Comparison of ENCODE assay signal across 8 cellular contexts in the genomic region with DNA sequence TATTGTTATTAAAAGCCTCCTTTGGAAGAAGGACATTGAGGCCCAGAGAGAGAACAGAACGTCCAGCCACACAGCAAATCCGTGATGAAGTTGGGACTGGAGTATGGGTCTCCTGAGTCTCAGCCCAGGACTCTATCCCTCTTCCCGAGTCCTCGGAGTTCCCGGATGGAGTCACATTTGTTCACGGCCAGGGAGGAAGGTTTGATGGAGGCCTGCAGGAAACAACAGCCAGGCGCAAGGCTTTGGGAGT. TPM values are rescaled to one million over a fixed set of nuclear protein-coding genes. Genes with fewer than 3 reads are reported as not detected.
DNase-seq lines count a peak whose midpoint lies in the region; ATAC-seq, FAIRE-seq and TF ChIP-seq lines count a peak whose summit lies in the region.

No MANE protein-coding gene starts in this region.

- no peak for TF ChIP-seq EP300 in GM12878 (IDR thresholded peaks at IDR 0.05; ENCODE audit: borderline replicate concordance in 1 of 2, control insufficient read depth in 1 of 2, low read depth in 2 of 2, low read length in 2 of 2)

- RAD21 ChIA-PET in HCT116 (lab: Charles Lee; ENCODE audit: low non-redundant PET in 1 of 2, low total read pairs in 2 of 2, uncharacterized antibody in 2 of 2, unreplicated experiment in 2 of 2) = interaction anchor here in 1 of 2 experiments (0.6 kb wide), 1 partner anchor 64 kb away, joined by 6 read pairs; no protein-coding TSS in a partner anchor
- RAD21 ChIA-PET in GM12878 (lab: Charles Lee; ENCODE audit: unreplicated experiment) = interaction anchor here (1.2 to 3.9 kb wide), 8 partner anchors 18 to 215 kb away, joined by 3 to 22 read pairs (median 9); a partner anchor contains a TSS

- H3K4me1 ChIP-seq in HCT116 (ENCODE audit: control insufficient read depth in 1 of 2, insufficient read depth in 2 of 2, low read length in 2 of 2) (peaks cover 15 to 32% of the 10 kb centered on the region in 2 experiments), GM12878 (ENCODE audit: control insufficient read depth, insufficient read depth, low read length) (peaks cover 17% of the 10 kb centered on the region), lower lobe of right lung (peaks cover 41% of the 10 kb centered on the region), vagina (peaks cover 44% of the 10 kb centered on the region)

- no peak for TF ChIP-seq POLR2A in HCT116 (IDR thresholded peaks at IDR 0.05; ENCODE audit: borderline replicate concordance, extremely low read depth, insufficient read depth, insufficient read length)
- TF ChIP-seq POLR2A in GM12878 (IDR thresholded peaks at IDR 0.05; ENCODE audit: low read depth, low read length) = no peak
- no peak for TF ChIP-seq POLR2A in vagina (IDR thresholded peaks at IDR 0.05)

- H4K20me1 ChIP-seq in HCT116 (ENCODE audit: insufficient read depth) (peaks cover 4% of the 10 kb centered on the region; the same call in 1 of the 2 replicates), GM12878 (ENCODE audit: control insufficient read depth, insufficient read depth) (no peaks in the 10 kb centered on the region)

- in situ Hi-C loops in GM12878 (cut with MboI) = no loop called here

- H3K27ac ChIP-seq in 22Rv1 = peak overlapping the region; percentile 90
- peak overlapping the region; percentile 69 for H3K27ac ChIP-seq in HCT116 (ENCODE audit: low read depth, low read length)
- H3K27ac ChIP-seq in GM12878 (ENCODE audit: control insufficient read depth, insufficient read depth) = peak overlapping the region; percentile 85
- H3K27ac ChIP-seq in lower lobe of right lung = peak overlapping the region; percentile 85
- H3K27ac ChIP-seq in vagina = peak overlapping the region; percentile 89

- CTCF ChIA-PET in HCT116 (lab: Charles Lee) = no interaction called here
- CTCF ChIA-PET in GM12878 (lab: Yijun Ruan, JAX) = interaction anchor here (1.8 to 4.2 kb wide), 3 partner anchors 21 to 106 kb away, joined by 6 to 16 read pairs (median 7); a partner anchor contains a TSS

- intact Hi-C loops in HCT116 (cut with micrococcal nuclease) = loop anchor here (5.0 kb wide), 1 partner anchor 67 kb away; no protein-coding TSS in a partner anchor
- intact Hi-C loops in GM12878 (cut with micrococcal nuclease; ENCODE audit: unreplicated experiment) = no loop called here
- intact Hi-C loops in lower lobe of right lung (cut with DNase I) = no loop called here
- intact Hi-C loops in vagina (cut with DNase I) = no loop called here

- H3K4me2 ChIP-seq in HCT116 (ENCODE audit: low read length) = peak overlapping the region; percentile 95
- peak overlapping the region; percentile 100 for H3K4me2 ChIP-seq in GM12878 (ENCODE audit: control insufficient read depth, insufficient read depth)

- WGBS in GM12878 (ENCODE audit: insufficient coverage, insufficient replicate concordance, low lambda C conversion rate, missing lambda C conversion rate) = 30% methylated on average over 7 of the region's 7 CpGs

- H3K27me3 ChIP-seq in HCT116 (ENCODE audit: insufficient read depth, low read length) (no peaks in the 10 kb centered on the region), GM12878 (replicated peaks in 1 of 2; ENCODE audit: control insufficient read depth in 2 of 2, insufficient read depth in 2 of 2, low read length in 1 of 2) (no peaks in the 10 kb centered on the region), lower lobe of right lung (ENCODE audit: low read depth) (no peaks in the 10 kb centered on the region), vagina (no peaks in the 10 kb centered on the region)

- H3K9me2 ChIP-seq in HCT116 (ENCODE audit: insufficient read depth) = no peaks in the 10 kb centered on the region

- H3K36me3 ChIP-seq in HCT116 (ENCODE audit: control insufficient read depth in 1 of 2, insufficient read depth in 2 of 2, low read length in 2 of 2) = peaks cover 14 to 27% of the 10 kb centered on the region in 2 experiments
- peaks cover 1 to 9% of the 10 kb centered on the region in 2 experiments; a peak in 3 of 4 replicates for H3K36me3 ChIP-seq in GM12878 (ENCODE audit: control insufficient read depth in 2 of 2, insufficient read depth in 2 of 2, low read length in 1 of 2)
- peaks cover 28% of the 10 kb centered on the region for H3K36me3 ChIP-seq in lower lobe of right lung
- H3K36me3 ChIP-seq in vagina = peaks cover 0 to 25% of the 10 kb centered on the region in 2 donors

- DNase-seq in HCT116 (ENCODE audit: low read depth, low spot score) = no peak
- no peak for DNase-seq in GM12878 (ENCODE audit: low read depth, low spot score)
- no peak for DNase-seq in lower lobe of right lung
- DNase-seq in vagina (ENCODE audit: extremely low spot score in 2 of 2) = no peak
- no peak for DNase-seq in NCI-H748 (lab: John Stamatoyannopoulos, UW; ENCODE audit: unreplicated experiment)
- no peak for DNase-seq in NCI-H1417 (lab: John Stamatoyannopoulos, UW)

- peak overlapping the region; percentile 85 to 86 for H3K4me3 ChIP-seq in HCT116 (replicated peaks in 1 of 2; ENCODE audit: low read depth in 1 of 2, low read length in 2 of 2)
- peak overlapping the region; percentile 89 for H3K4me3 ChIP-seq in GM12878
- peak overlapping the region; percentile 76 for H3K4me3 ChIP-seq in lower lobe of right lung
- peak overlapping the region; percentile 66 to 67 for H3K4me3 ChIP-seq in vagina

- H3K79me2 ChIP-seq in HCT116 (ENCODE audit: insufficient read depth, low read length) (peaks cover 40% of the 10 kb centered on the region), GM12878 (ENCODE audit: control insufficient read depth, insufficient read depth, low read length) (peaks cover 36% of the 10 kb centered on the region)

- SMC1A ChIA-PET in GM12878 (lab: Charles Lee; ENCODE audit: uncharacterized antibody, unreplicated experiment) = interaction anchor here (1.2 to 4.0 kb wide), 7 partner anchors 10 to 137 kb away, joined by 3 to 26 read pairs (median 4); a partner anchor contains a TSS

- peak overlapping the region; percentile 95 for H3K9ac ChIP-seq in HCT116 (ENCODE audit: low read length)
- H3K9ac ChIP-seq in GM12878 (ENCODE audit: control insufficient read depth, insufficient read depth, low read length) = peak overlapping the region; percentile 90

- H2AFZ ChIP-seq in HCT116 (ENCODE audit: low read depth, low read length, poor library complexity, severe bottlenecking) (peak overlapping the region; percentile 72), GM12878 (ENCODE audit: control insufficient read depth, low read depth, low read length) (peak overlapping the region; percentile 83)

- FAIRE-seq in GM12878 (lab: Jason Lieb, UNC) = no peak

- POLR2A ChIA-PET in HCT116 (lab: Charles Lee) = interaction anchor here (1.0 to 1.5 kb wide), 4 partner anchors 25 to 157 kb away, joined by 3 to 6 read pairs (median 4); a partner anchor contains a TSS
- POLR2A ChIA-PET in GM12878 (lab: Charles Lee) = interaction anchor here (0.7 to 3.5 kb wide), 7 partner anchors 10 to 1047 kb away, joined by 3 to 25 read pairs (median 7); a partner anchor contains a TSS

- TF ChIP-seq RAD21 in HCT116 (IDR thresholded peaks at IDR 0.05; ENCODE audit: low read depth) (no peak), GM12878 (IDR thresholded peaks at IDR 0.05; ENCODE audit: insufficient read depth, low read depth, low read length) (no peak)

- TF ChIP-seq CTCF in 22Rv1 (IDR thresholded peaks at IDR 0.05) (no peak), HCT116 (IDR thresholded peaks at IDR 0.05 in 2 of 3, conservative IDR thresholded peaks at IDR 0.05 in 1 of 3; ENCODE audit: borderline replicate concordance in 1 of 3, insufficient read depth in 1 of 3, low read depth in 2 of 3, low read length in 2 of 3) (no peak), GM12878 (IDR thresholded peaks at IDR 0.05 in 2 of 3, conservative IDR thresholded peaks at IDR 0.05 in 1 of 3; ENCODE audit: control insufficient read depth in 2 of 3, extremely low read depth in 1 of 3, insufficient read depth in 1 of 3, low read depth in 3 of 3, low read length in 3 of 3) (no peak), lower lobe of right lung (IDR thresholded peaks at IDR 0.05) (no peak), vagina (IDR thresholded peaks at IDR 0.05) (no peak)

- ATAC-seq in HCT116 = peak; percentile 34
- no peak for ATAC-seq in GM12878
- peak; percentile 2 to 28 for ATAC-seq in lower lobe of right lung
- no peak for ATAC-seq in HG03432 (IDR thresholded peaks at IDR 0.05; ENCODE audit: unreplicated experiment)

- BruUV-seq in HCT116 (replicated peaks; lab: Mats Ljungman, UMichigan) = TSS peak; percentile 99
- BruUV-seq in GM12878 (replicated peaks; lab: Mats Ljungman, UMichigan) = TSS peak; percentile 97

- H3K9me3 ChIP-seq in HCT116 (ENCODE audit: control insufficient read depth in 1 of 2, insufficient read depth in 1 of 2, low read depth in 1 of 2, low read length in 2 of 2) (no peaks in the 10 kb centered on the region), GM12878 (replicated peaks; ENCODE audit: control insufficient read depth, insufficient read depth, low read length) (no peaks in the 10 kb centered on the region), lower lobe of right lung (no peaks in the 10 kb centered on the region), vagina (no peaks in the 10 kb centered on the region)

RNA-seq across cellular contexts. Expression of a gene that starts 0.4 kb away (rescaled TPM):
- total RNA-seq in HCT116 (2021; ENCODE audit: unreplicated experiment) = 37.2 TPM
- polyA plus RNA-seq in HCT116 (2012) = 18.8 and 19.9 TPM in 2 replicates
- total RNA-seq in GM12878 (2013; cell fraction: nucleolus; rRNA removed) = 39.8 and 42.3 TPM in 2 replicates
- total RNA-seq in GM12878 (2014; rRNA removed) = 63.3 and 64.6 TPM in 2 replicates
- 45.3 and 47.2 TPM in 2 replicates for total RNA-seq in GM12878 (2014; rRNA removed; fragmentation: Illumina TruSeq; extraction: Trizol)
- total RNA-seq in GM12878 (2021) = 66.5 and 71.3 TPM in 2 replicates
- polyA plus RNA-seq in GM12878 (2011; ENCODE audit: low read depth) = 24.7 TPM
- 31.5 and 42.0 TPM in 2 replicates for polyA plus RNA-seq in GM12878 (2011; rRNA removed)
- 48.2 and 50.1 TPM in 2 replicates for polyA plus RNA-seq in GM12878 (2011; cell fraction: cytosol; rRNA removed)
- polyA plus RNA-seq in GM12878 (2011; cell fraction: nucleus; rRNA removed) = 67.5 and 72.7 TPM in 2 replicates
- 27.1 and 30.3 TPM in 2 replicates for polyA plus RNA-seq in GM12878 (2012)
- polyA plus RNA-seq in GM12878 (2014; fragmentation: Illumina TruSeq; extraction: Trizol) = 41.1 and 45.0 TPM in 2 replicates
- polyA plus RNA-seq in GM12878 (2014; fragmentation: Nextera tagmentation; extraction: Ambion mirVana) = 10 to 100 TPM in 1 of 2 experiments, 1 to 10 TPM in 1; 7.2 to 10.3 TPM
- polyA plus RNA-seq in GM12878 (2014; rRNA removed) = 48.6 and 52.7 TPM in 2 replicates
- 10 to 100 TPM; 86.1 to 93.7 TPM for polyA plus RNA-seq in GM12878 (2016; fragmentation: Nextera tagmentation; extraction: Ambion mirVana)
- polyA minus RNA-seq in GM12878 (2011; rRNA and poly(A)+ RNA removed) = 45.5 and 46.1 TPM in 2 replicates
- polyA minus RNA-seq in GM12878 (2011; cell fraction: cytosol; rRNA and poly(A)+ RNA removed) = 18.7 and 23.4 TPM in 2 replicates
- 10.3 and 16.9 TPM in 2 replicates for polyA minus RNA-seq in GM12878 (2011; cell fraction: nucleus; rRNA and poly(A)+ RNA removed)
- total RNA-seq in lower lobe of right lung = 45.1 TPM
- total RNA-seq in vagina = 45.7 TPM

RNA-seq across cellular contexts. Expression of a gene that starts 21.3 kb away (rescaled TPM):
- 5.9 TPM for total RNA-seq in HCT116 (2021; ENCODE audit: unreplicated experiment)
- 5.5 and 6.3 TPM in 2 replicates for polyA plus RNA-seq in HCT116 (2012)
- total RNA-seq in GM12878 (2013; cell fraction: nucleolus; rRNA removed) = 43.6 and 44.7 TPM in 2 replicates
- total RNA-seq in GM12878 (2014; rRNA removed) = 95.9 and 101 TPM in 2 replicates
- 57.3 and 66.2 TPM in 2 replicates for total RNA-seq in GM12878 (2014; rRNA removed; fragmentation: Illumina TruSeq; extraction: Trizol)
- total RNA-seq in GM12878 (2021) = 87.1 and 89.7 TPM in 2 replicates
- polyA plus RNA-seq in GM12878 (2011; ENCODE audit: low read depth) = 25.9 TPM
- polyA plus RNA-seq in GM12878 (2011; rRNA removed) = 66.2 and 91.5 TPM in 2 replicates
- 150 and 206 TPM in 2 replicates for polyA plus RNA-seq in GM12878 (2011; cell fraction: cytosol; rRNA removed)
- polyA plus RNA-seq in GM12878 (2011; cell fraction: nucleus; rRNA removed) = 89.4 and 110 TPM in 2 replicates
- polyA plus RNA-seq in GM12878 (2012) = 67.5 and 79.9 TPM in 2 replicates
- polyA plus RNA-seq in GM12878 (2014; fragmentation: Illumina TruSeq; extraction: Trizol) = 14.2 and 48.9 TPM in 2 replicates
- polyA plus RNA-seq in GM12878 (2014; fragmentation: Nextera tagmentation; extraction: Ambion mirVana) = 10 to 100 TPM; 10.5 to 29.8 TPM
- 102 and 111 TPM in 2 replicates for polyA plus RNA-seq in GM12878 (2014; rRNA removed)
- polyA plus RNA-seq in GM12878 (2016; fragmentation: Nextera tagmentation; extraction: Ambion mirVana) = 100 to 1,000 TPM; 127 to 135 TPM
- polyA minus RNA-seq in GM12878 (2011; rRNA and poly(A)+ RNA removed) = 32.7 and 85.5 TPM in 2 replicates
- 30.9 and 31.1 TPM in 2 replicates for polyA minus RNA-seq in GM12878 (2011; cell fraction: cytosol; rRNA and poly(A)+ RNA removed)
- polyA minus RNA-seq in GM12878 (2011; cell fraction: nucleus; rRNA and poly(A)+ RNA removed) = 16.8 and 33.4 TPM in 2 replicates
- total RNA-seq in lower lobe of right lung = 3.3 TPM
- total RNA-seq in vagina = 2.9 TPM

RNA-seq across cellular contexts. Expression of a gene that starts 26.4 kb away (rescaled TPM):
- total RNA-seq in HCT116 (2021; ENCODE audit: unreplicated experiment) (4.7 TPM), GM12878 (2014; rRNA removed) (5.1 and 5.2 TPM in 2 replicates), GM12878 (2014; rRNA removed; fragmentation: Illumina TruSeq; extraction: Trizol) (5.3 and 5.6 TPM in 2 replicates), GM12878 (2021) (2.9 and 3.3 TPM in 2 replicates), lower lobe of right lung (2.0 TPM), vagina (not detected)
- 3.8 and 3.9 TPM in 2 replicates for polyA plus RNA-seq in HCT116 (2012)
- 7.0 and 8.8 TPM in 2 replicates for total RNA-seq in GM12878 (2013; cell fraction: nucleolus; rRNA removed)
- polyA plus RNA-seq in GM12878 (2011; ENCODE audit: low read depth) = 1.0 TPM
- polyA plus RNA-seq in GM12878 (2011; rRNA removed) (3.1 and 4.1 TPM in 2 replicates), GM12878 (2014; fragmentation: Illumina TruSeq; extraction: Trizol) (6.8 and 7.5 TPM in 2 replicates), GM12878 (2014; fragmentation: Nextera tagmentation; extraction: Ambion mirVana) (1 to 10 TPM; 2.1 to 3.8 TPM), GM12878 (2014; rRNA removed) (5.5 and 6.4 TPM in 2 replicates), GM12878 (2016; fragmentation: Nextera tagmentation; extraction: Ambion mirVana) (1 to 10 TPM; 4.8 to 5.1 TPM)
- 3.7 and 5.7 TPM in 2 replicates for polyA plus RNA-seq in GM12878 (2011; cell fraction: cytosol; rRNA removed)
- 6.7 and 8.0 TPM in 2 replicates for polyA plus RNA-seq in GM12878 (2011; cell fraction: nucleus; rRNA removed)
- 2.3 and 2.4 TPM in 2 replicates for polyA plus RNA-seq in GM12878 (2012)
- polyA minus RNA-seq in GM12878 (2011; rRNA and poly(A)+ RNA removed) = 3.1 and 5.3 TPM in 2 replicates
- polyA minus RNA-seq in GM12878 (2011; cell fraction: cytosol; rRNA and poly(A)+ RNA removed) = 1.1 and 1.6 TPM in 2 replicates
- 4.1 and 6.5 TPM in 2 replicates for polyA minus RNA-seq in GM12878 (2011; cell fraction: nucleus; rRNA and poly(A)+ RNA removed)

RNA-seq across cellular contexts. Expression of a gene that starts 29.8 kb away (rescaled TPM):
- total RNA-seq in HCT116 (2021; ENCODE audit: unreplicated experiment) (0.27 TPM), GM12878 (2014; rRNA removed) (not detected in 2 replicates), GM12878 (2014; rRNA removed; fragmentation: Illumina TruSeq; extraction: Trizol) (not detected in 2 replicates), GM12878 (2021) (0.13 and 0.15 TPM in 2 replicates), lower lobe of right lung (3.2 TPM), vagina (not detected)
- 0.10 and 0.12 TPM in 2 replicates for polyA plus RNA-seq in HCT116 (2012)
- total RNA-seq in GM12878 (2013; cell fraction: nucleolus; rRNA removed) = not detected in 2 replicates
- polyA plus RNA-seq in GM12878 (2011; ENCODE audit: low read depth) = not detected
- polyA plus RNA-seq in GM12878 (2011; rRNA removed) (not detected in 2 replicates), GM12878 (2014; fragmentation: Illumina TruSeq; extraction: Trizol) (not detected in 2 replicates), GM12878 (2014; fragmentation: Nextera tagmentation; extraction: Ambion mirVana) (not detected), GM12878 (2014; rRNA removed) (not detected in 2 replicates), GM12878 (2016; fragmentation: Nextera tagmentation; extraction: Ambion mirVana) (under 1 TPM; 0.12 to 0.21 TPM)
- not detected in 2 replicates for polyA plus RNA-seq in GM12878 (2011; cell fraction: cytosol; rRNA removed)
- 0.18 and 0.25 TPM in 2 replicates for polyA plus RNA-seq in GM12878 (2011; cell fraction: nucleus; rRNA removed)
- polyA plus RNA-seq in GM12878 (2012) = 0.14 and 0.17 TPM in 2 replicates
- polyA minus RNA-seq in GM12878 (2011; rRNA and poly(A)+ RNA removed) = not detected in 2 replicates
- polyA minus RNA-seq in GM12878 (2011; cell fraction: cytosol; rRNA and poly(A)+ RNA removed) = not detected in 2 replicates
- 0.19 TPM in 1 of 2 replicates, not detected in the other for polyA minus RNA-seq in GM12878 (2011; cell fraction: nucleus; rRNA and poly(A)+ RNA removed)

RNA-seq across cellular contexts. Expression of a gene that starts 43.0 kb away (rescaled TPM):
- total RNA-seq in HCT116 (2021; ENCODE audit: unreplicated experiment) = 12.3 TPM
- polyA plus RNA-seq in HCT116 (2012) = 8.8 and 9.9 TPM in 2 replicates
- total RNA-seq in GM12878 (2013; cell fraction: nucleolus; rRNA removed) = 45.3 and 48.5 TPM in 2 replicates
- total RNA-seq in GM12878 (2014; rRNA removed) = 8.1 and 8.8 TPM in 2 replicates
- 4.8 and 5.2 TPM in 2 replicates for total RNA-seq in GM12878 (2014; rRNA removed; fragmentation: Illumina TruSeq; extraction: Trizol)
- 6.2 and 10.9 TPM in 2 replicates for total RNA-seq in GM12878 (2021)
- polyA plus RNA-seq in GM12878 (2011; ENCODE audit: low read depth) = 6.0 TPM
- polyA plus RNA-seq in GM12878 (2011; rRNA removed) = 3.8 and 5.1 TPM in 2 replicates
- polyA plus RNA-seq in GM12878 (2011; cell fraction: cytosol; rRNA removed) = 5.5 and 6.8 TPM in 2 replicates
- polyA plus RNA-seq in GM12878 (2011; cell fraction: nucleus; rRNA removed) = 41.0 and 47.4 TPM in 2 replicates
- 9.3 and 10.1 TPM in 2 replicates for polyA plus RNA-seq in GM12878 (2012)
- polyA plus RNA-seq in GM12878 (2014; fragmentation: Illumina TruSeq; extraction: Trizol) = 4.5 and 6.0 TPM in 2 replicates
- 1 to 10 TPM; 2.9 to 4.5 TPM for polyA plus RNA-seq in GM12878 (2014; fragmentation: Nextera tagmentation; extraction: Ambion mirVana)
- polyA plus RNA-seq in GM12878 (2014; rRNA removed) = 6.8 and 10.7 TPM in 2 replicates
- polyA plus RNA-seq in GM12878 (2016; fragmentation: Nextera tagmentation; extraction: Ambion mirVana) = 1 to 10 TPM; 8.6 TPM
- polyA minus RNA-seq in GM12878 (2011; rRNA and poly(A)+ RNA removed) = 12.0 and 17.4 TPM in 2 replicates
- polyA minus RNA-seq in GM12878 (2011; cell fraction: cytosol; rRNA and poly(A)+ RNA removed) = 3.2 and 5.1 TPM in 2 replicates
- 14.7 and 19.6 TPM in 2 replicates for polyA minus RNA-seq in GM12878 (2011; cell fraction: nucleus; rRNA and poly(A)+ RNA removed)
- total RNA-seq in lower lobe of right lung = 24.5 TPM
- total RNA-seq in vagina = 8.3 TPM

Comparison
In these comparisons a context has a peak if more than half of its experiments do, and no peak if none do; other contexts are left out.
1. ATAC-seq: peak in HCT116 (single experiment) and lower lobe of right lung (2 of 2); none in GM12878 (single experiment) and HG03432 (single experiment).
2. Peak in every context shown above with its lines, with median percentiles within 50 percentile points of each other: H3K27ac ChIP-seq and H3K4me3 ChIP-seq.